ENCODE assay signal across 9 cellular contexts in the genomic region with DNA sequence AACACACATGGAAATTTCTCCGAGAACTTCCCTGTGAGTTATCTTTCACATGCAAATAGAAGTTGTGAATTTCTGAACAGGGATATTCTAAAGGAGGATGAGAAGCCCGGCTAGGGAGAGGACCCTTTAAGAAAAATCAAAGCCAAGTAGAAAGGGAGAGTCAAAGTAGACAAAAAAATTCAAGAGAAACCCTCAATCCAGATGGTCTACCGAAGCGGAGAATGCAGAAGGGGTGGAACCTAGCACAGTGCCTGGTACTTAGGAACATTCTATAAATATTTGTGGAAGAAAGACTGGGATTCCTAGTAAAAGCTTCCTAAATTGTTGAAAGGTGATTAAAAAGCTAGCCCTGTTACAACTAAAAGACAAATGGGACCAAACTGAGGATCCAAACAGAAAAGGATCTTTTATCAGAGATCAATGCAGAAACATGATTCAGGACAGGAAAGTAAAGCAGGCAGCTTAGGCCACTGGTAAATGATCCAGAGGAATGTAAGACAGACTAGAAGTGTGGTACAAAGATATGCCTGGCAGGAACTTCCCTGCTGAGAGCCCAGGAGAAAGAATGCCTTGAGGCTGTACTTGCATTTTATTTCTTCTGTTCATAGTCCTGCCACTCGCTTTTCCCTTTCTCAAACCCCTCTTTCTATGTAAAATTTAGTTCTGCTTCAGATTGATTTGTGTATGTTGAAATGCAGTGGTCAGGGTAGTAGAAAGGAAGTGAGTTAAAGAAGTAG. TPM values are rescaled to one million over a fixed set of nuclear protein-coding genes. Genes with fewer than 3 reads are reported as not detected.
A peak's percentile ranks its signal among the peaks of the same experiment; 100 is the strongest.
DNase-seq lines count a peak whose midpoint lies in the region; FAIRE-seq and TF ChIP-seq lines count a peak whose summit lies in the region.
"Had no signal": no experiment of that assay in that cellular context is flagged by ENCODE, and none has a peak within 500 bp of the region (broad histone marks: within the 10 kb centered on the region; RNA-seq: fewer than 3 reads in every experiment).

No MANE protein-coding gene starts in this region.

- no peak for FAIRE-seq in GM12891 (lab: Jason Lieb, UNC)

- no peak overlapping the region for H3K4me3 ChIP-seq in coronary artery
- H3K4me3 ChIP-seq in mesodermal cell (ENCODE audit: extremely low read depth, insufficient read depth, low read length, poor library complexity, severe bottlenecking) = no peak overlapping the region
- no peak overlapping the region for H3K4me3 ChIP-seq in adrenal gland
- H3K4me3 ChIP-seq in uterus = no peak overlapping the region

- TF ChIP-seq RAD21 in Ishikawa (IDR thresholded peaks at IDR 0.05; ENCODE audit: low read depth) = no peak

- WGBS in mesodermal cell (ENCODE audit: insufficient coverage in 2 of 2), 2 experiments = 13 to 40% methylated on average over 1 to 2 of the region's 5 CpGs
- 84 to 93% (median 90%) methylated on average over 5 of the region's 5 CpGs for WGBS in adrenal gland, 4 donors

- peaks cover 68% of the 10 kb centered on the region for H3K4me1 ChIP-seq in mesodermal cell (ENCODE audit: control insufficient read depth, insufficient read depth, low read length, poor library complexity, severe bottlenecking)
- H3K4me1 ChIP-seq in adrenal gland (replicated peaks in 1 of 2) = no peaks in the 10 kb centered on the region
- H3K4me1 ChIP-seq in uterus = no peaks in the 10 kb centered on the region

- TF ChIP-seq EP300 in Ishikawa (IDR thresholded peaks at IDR 0.05; ENCODE audit: borderline replicate concordance) = peak; percentile 38; the same call in 1 of the 2 replicates

- H3K36me3 ChIP-seq in mesodermal cell (ENCODE audit: control insufficient read depth, insufficient read depth, low read length) = no peaks in the 10 kb centered on the region
- no peaks in the 10 kb centered on the region for H3K36me3 ChIP-seq in adrenal gland (replicated peaks in 1 of 2)
- H3K36me3 ChIP-seq in uterus = no peaks in the 10 kb centered on the region

- H3K27ac ChIP-seq in coronary artery (peak overlapping the region; percentile 48 to 72), mesodermal cell (ENCODE audit: low read depth, low read length, severe bottlenecking) (peak overlapping the region; percentile 77), adrenal gland (no peak overlapping the region), uterus (no peak overlapping the region)

- H3K9me3 ChIP-seq in mesodermal cell (ENCODE audit: control insufficient read depth, low read length) (no peaks in the 10 kb centered on the region), adrenal gland (replicated peaks in 1 of 3) (no peaks in the 10 kb centered on the region), uterus (no peaks in the 10 kb centered on the region)

- intact Hi-C loops in adrenal gland (cut with DNase I) (no loop called here), uterus (cut with DNase I; ENCODE audit: low total_unique reads) (no loop called here)

- peak; percentile 70 for DNase-seq in AG08395 (ENCODE audit: low spot score)
- no peak for DNase-seq in coronary artery (ENCODE audit: low spot score)
- no peak for DNase-seq in GM12891 (ENCODE audit: insufficient read length, low spot score)
- no peak for DNase-seq in adrenal gland
- DNase-seq in uterus = no peak
- DNase-seq in COLO829 (ENCODE audit: low spot score) = no peak
- DNase-seq: NCI-H1930 had no signal

- TF ChIP-seq CTCF in coronary artery (IDR thresholded peaks at IDR 0.05) (no peak), adrenal gland (IDR thresholded peaks at IDR 0.05) (no peak), uterus (IDR thresholded peaks at IDR 0.05) (no peak)

- no peaks in the 10 kb centered on the region for H3K27me3 ChIP-seq in adrenal gland
- no peaks in the 10 kb centered on the region for H3K27me3 ChIP-seq in uterus

- no peak for TF ChIP-seq POLR2A in GM12891 (IDR thresholded peaks at IDR 0.05; ENCODE audit: low read depth, low read length)
- no peak for TF ChIP-seq POLR2A in adrenal gland (IDR thresholded peaks at IDR 0.05)
- no peak for TF ChIP-seq POLR2A in uterus (IDR thresholded peaks at IDR 0.05)

TF ChIP-seq in Ishikawa, 13 proteins besides CTCF, POLR2A, EP300 and RAD21:
- TF ChIP-seq ZBTB7A (IDR thresholded peaks at IDR 0.05; ENCODE audit: low read depth) (no peak), TEAD4 (IDR thresholded peaks at IDR 0.05) (peak; percentile 73)

TF ChIP-seq in GM12891, 5 proteins besides CTCF, POLR2A, EP300 and RAD21:
- no peak for TF ChIP-seq POU2F2 (IDR thresholded peaks at IDR 0.05; ENCODE audit: low read depth, low read length)
- no peak for TF ChIP-seq SPI1 (IDR thresholded peaks at IDR 0.05; ENCODE audit: low read depth, low read length)
- no peak for TF ChIP-seq PAX5 (IDR thresholded peaks at IDR 0.05; ENCODE audit: insufficient read depth, low read length, severe bottlenecking)
- no peak for TF ChIP-seq TAF1 (IDR thresholded peaks at IDR 0.05; ENCODE audit: low read depth, low read length)
- no peak for TF ChIP-seq POLR2AphosphoS5 (IDR thresholded peaks at IDR 0.05; ENCODE audit: low read depth, low read length)
TF ChIP-seq in GM12891: peak in this region for 0.

RNA-seq across cellular contexts. Expression of a gene that starts 19.5 kb away (rescaled TPM):
- 59.5 TPM for polyA plus RNA-seq in mesodermal cell (2013, experiment 1 of 2)
- 62.6 TPM for polyA plus RNA-seq in mesodermal cell (2013, experiment 2 of 2)
- polyA plus RNA-seq in GM12891 (2012; ENCODE audit: low read depth, missing spikeins) = 48.1 TPM
- 100 to 1,000 TPM; 103 to 527 (median 308) TPM for total RNA-seq in adrenal gland
- polyA plus RNA-seq in adrenal gland = 10 to 100 TPM; 55.3 to 92.2 (median 80.6) TPM
- total RNA-seq in uterus = 100 to 1,000 TPM in 3 of 4 donors, 10 to 100 TPM in 1; 89.7 to 202 (median 156) TPM

Comparison
In these comparisons a context has a peak if more than half of its experiments do, and no peak if none do; other contexts are left out.
1. H3K27ac ChIP-seq: peak in coronary artery (2 of 2) and mesodermal cell (single experiment); none in adrenal gland (0 of 5) and uterus (0 of 2).